13 cellular contexts compared by ENCODE assay signal in genomic region chr10:132394201-132394811, GRCh38. TPM values are rescaled to one million over a fixed set of nuclear protein-coding genes. Genes with fewer than 3 reads are reported as not detected.
A peak's percentile ranks its signal among the peaks of the same experiment; 100 is the strongest.
DNase-seq lines count a peak whose midpoint lies in the region; ATAC-seq and TF ChIP-seq lines count a peak whose summit lies in the region.
"Had no signal": no experiment of that assay in that cellular context is flagged by ENCODE, and none has a peak within 500 bp of the region (broad histone marks: within the 10 kb centered on the region; RNA-seq: fewer than 3 reads in every experiment).

No MANE protein-coding gene starts in this region.

- intact Hi-C loops in activated T-helper 2 cell treated with anti-CD3 and anti-CD28 coated beads, Interferon-gamma antibody, Interleukin-2, Interleukin-4, amounts not matched to agents 10 μg/mL and 5 μg/mL and 100 μg/mL, durations not matched to agents 14 hours and 24 hours and 36 hours (cut with micrococcal nuclease), result no loop called here
- intact Hi-C loops in mucosa of descending colon (cut with DNase I, micrococcal nuclease), result no loop called here
- intact Hi-C loops in stomach (cut with DNase I; ENCODE audit: low total_unique reads), result loop anchor here (5.0 kb wide), 1 partner anchor 58 kb away; no protein-coding TSS in a partner anchor

- no peak for ATAC-seq in activated T-cell treated with anti-CD3 and anti-CD28 coated beads, Interleukin-2, amount 50 U/mL, for 72 hours (replicated peaks in 1 of 2)
- ATAC-seq in mucosa of descending colon (no peak), GM19351 (IDR thresholded peaks at IDR 0.05; ENCODE audit: unreplicated experiment) (no peak), HG03457 (IDR thresholded peaks at IDR 0.05; ENCODE audit: unreplicated experiment) (no peak)

- H3K36me3 Mint-ChIP-seq in activated T-cell treated with anti-CD3 and anti-CD28 coated beads, Interleukin-2, amount 50 U/mL, for 72 hours (ENCODE audit: insufficient read depth in 2 of 2), result no peaks in the 10 kb centered on the region
- H3K36me3 Mint-ChIP-seq in activated T-helper 2 cell treated with anti-CD3 and anti-CD28 coated beads, Interferon-gamma antibody, Interleukin-2, Interleukin-4, amounts not matched to agents 10 μg/mL and 5 μg/mL and 100 μg/mL, durations not matched to agents 14 hours and 24 hours and 36 hours (ENCODE audit: low read depth), result no peaks in the 10 kb centered on the region

- H3K4me1 Mint-ChIP-seq in activated T-cell treated with anti-CD3 and anti-CD28 coated beads, Interleukin-2, amount 50 U/mL, for 72 hours (ENCODE audit: low read depth), result peaks cover 10% of the 10 kb centered on the region
- peaks cover 6% of the 10 kb centered on the region for H3K4me1 Mint-ChIP-seq in activated T-helper 2 cell treated with anti-CD3 and anti-CD28 coated beads, Interferon-gamma antibody, Interleukin-2, Interleukin-4, amounts not matched to agents 10 μg/mL and 5 μg/mL and 100 μg/mL, durations not matched to agents 14 hours and 24 hours and 36 hours (ENCODE audit: low read depth)

- TF ChIP-seq EP300 in stomach (IDR thresholded peaks at IDR 0.05), result no peak

- H3K9me3 ChIP-seq in mucosa of descending colon (no peaks in the 10 kb centered on the region), stomach (no peaks in the 10 kb centered on the region)
- H3K9me3 ChIP-seq: Caco-2, thyroid gland had no signal

- no peaks in the 10 kb centered on the region for H3K27me3 Mint-ChIP-seq in activated T-cell treated with anti-CD3 and anti-CD28 coated beads, Interleukin-2, amount 50 U/mL, for 72 hours (ENCODE audit: low read depth)
- peaks cover 7% of the 10 kb centered on the region for H3K27me3 Mint-ChIP-seq in activated T-helper 2 cell treated with anti-CD3 and anti-CD28 coated beads, Interferon-gamma antibody, Interleukin-2, Interleukin-4, amounts not matched to agents 10 μg/mL and 5 μg/mL and 100 μg/mL, durations not matched to agents 14 hours and 24 hours and 36 hours (ENCODE audit: low read depth)

- H3K4me3 Mint-ChIP-seq in activated T-cell treated with anti-CD3 and anti-CD28 coated beads, Interleukin-2, amount 50 U/mL, for 72 hours, result peak overlapping the region; percentile 7 to 17
- no peak overlapping the region for H3K4me3 Mint-ChIP-seq in activated T-helper 2 cell treated with anti-CD3 and anti-CD28 coated beads, Interferon-gamma antibody, Interleukin-2, Interleukin-4, amounts not matched to agents 10 μg/mL and 5 μg/mL and 100 μg/mL, durations not matched to agents 14 hours and 24 hours and 36 hours (ENCODE audit: low read depth)

- H3K9me3 Mint-ChIP-seq in activated T-cell treated with anti-CD3 and anti-CD28 coated beads, Interleukin-2, amount 50 U/mL, for 72 hours, result peaks cover 4 to 8% of the 10 kb centered on the region in 2 donors
- peaks cover 6% of the 10 kb centered on the region for H3K9me3 Mint-ChIP-seq in activated T-helper 2 cell treated with anti-CD3 and anti-CD28 coated beads, Interferon-gamma antibody, Interleukin-2, Interleukin-4, amounts not matched to agents 10 μg/mL and 5 μg/mL and 100 μg/mL, durations not matched to agents 14 hours and 24 hours and 36 hours

- H3K36me3 ChIP-seq in mucosa of descending colon (ENCODE audit: low read depth), result no peaks in the 10 kb centered on the region
- H3K36me3 ChIP-seq in stomach, result no peaks in the 10 kb centered on the region
- H3K36me3 ChIP-seq: thyroid gland had no signal

- no peak for DNase-seq in activated T-cell treated with anti-CD3 and anti-CD28 coated beads, Interleukin-2, amount 50 U/mL, for 72 hours
- DNase-seq in activated T-cell treated with anti-CD3 and anti-CD28 coated beads, Interleukin-2, amount 50 U/mL, for 48 hours, result no peak
- DNase-seq in activated T-helper 2 cell treated with anti-CD3 and anti-CD28 coated beads, Interferon-gamma antibody, Interleukin-2, Interleukin-4, amounts not matched to agents 10 μg/mL and 5 μg/mL and 100 μg/mL, durations not matched to agents 14 hours and 24 hours and 36 hours (ENCODE audit: low spot score), result no peak
- DNase-seq in mucosa of descending colon (peak in 2 of 3 donors; percentile 39 to 53), stomach (no peak), hepatic stellate cell (ENCODE audit: low spot score) (no peak)
- DNase-seq: activated CD4-positive, alpha-beta T cell treated with anti-CD3 and anti-CD28 coated beads for 1 hour; Caco-2; NCI-H1694 treated with DMSO at 0.1 percent for 48 hours; NCI-H748 treated with DMSO at 0.1 percent for 48 hours had no signal

- H3K4me1 ChIP-seq in mucosa of descending colon (ENCODE audit: low read depth) (peaks cover 16% of the 10 kb centered on the region), stomach (peaks cover 31 to 43% (median 41%) of the 10 kb centered on the region in 4 donors)

- TF ChIP-seq POLR2A in stomach (IDR thresholded peaks at IDR 0.05), result no peak

- H3K27ac ChIP-seq in stomach, result peak overlapping the region in 4 of 5 donors; percentile 94 to 99 (median 98)

- no peak overlapping the region for H3K27ac Mint-ChIP-seq in activated T-cell treated with anti-CD3 and anti-CD28 coated beads, Interleukin-2, amount 50 U/mL, for 72 hours
- H3K27ac Mint-ChIP-seq in activated T-helper 2 cell treated with anti-CD3 and anti-CD28 coated beads, Interferon-gamma antibody, Interleukin-2, Interleukin-4, amounts not matched to agents 10 μg/mL and 5 μg/mL and 100 μg/mL, durations not matched to agents 14 hours and 24 hours and 36 hours, result peak overlapping the region; percentile 21

- no peaks in the 10 kb centered on the region for H3K27me3 ChIP-seq in stomach
- H3K27me3 ChIP-seq: thyroid gland had no signal

- WGBS in stomach, 5 donors, result 81 to 87% (median 84%) methylated on average over 13 of the region's 13 CpGs

- H3K4me3 ChIP-seq in mucosa of descending colon (no peak overlapping the region), stomach (no peak overlapping the region)

- no peak for TF ChIP-seq CTCF in mucosa of descending colon (IDR thresholded peaks at IDR 0.05)
- TF ChIP-seq CTCF in stomach (IDR thresholded peaks at IDR 0.05), result no peak

RNA-seq across cellular contexts. Expression of gene PWWP2B, which starts 2.7 kb away (rescaled TPM):
- 1 to 10 TPM; 3.1 to 5.2 TPM for total RNA-seq in activated T-cell treated with anti-CD3 and anti-CD28 coated beads, Interleukin-2, amount 50 U/mL, for 72 hours
- total RNA-seq in activated T-helper 2 cell treated with anti-CD3 and anti-CD28 coated beads, Interferon-gamma antibody, Interleukin-2, Interleukin-4, amounts not matched to agents 10 μg/mL and 5 μg/mL and 100 μg/mL, durations not matched to agents 14 hours and 24 hours and 36 hours, result 3.8 TPM in 2 replicates
- total RNA-seq in mucosa of descending colon, result 10 to 100 TPM; 37.7 to 55.6 (median 41.7) TPM
- 100 to 1,000 TPM in 1 of 5 donors, 10 to 100 TPM in 3, 1 to 10 TPM in 1; 8.5 to 167 (median 22.9) TPM for total RNA-seq in stomach
- polyA plus RNA-seq in stomach, result 10 to 100 TPM; 14.2 to 24.4 (median 22.7) TPM

Comparison
In these comparisons a context has a peak if more than half of its experiments do, and no peak if none do; other contexts are left out.
1. DNase-seq: peak in mucosa of descending colon (2 of 3); none in activated T-cell treated with anti-CD3 and anti-CD28 coated beads, Interleukin-2, amount 50 U/mL, for 72 hours (0 of 2), activated T-cell treated with anti-CD3 and anti-CD28 coated beads, Interleukin-2, amount 50 U/mL, for 48 hours (0 of 2), activated T-helper 2 cell treated with anti-CD3 and anti-CD28 coated beads, Interferon-gamma antibody, Interleukin-2, Interleukin-4, amounts not matched to agents 10 μg/mL and 5 μg/mL and 100 μg/mL, durations not matched to agents 14 hours and 24 hours and 36 hours (single experiment), stomach (single experiment) and hepatic stellate cell (single experiment).